In the genomic region with DNA sequence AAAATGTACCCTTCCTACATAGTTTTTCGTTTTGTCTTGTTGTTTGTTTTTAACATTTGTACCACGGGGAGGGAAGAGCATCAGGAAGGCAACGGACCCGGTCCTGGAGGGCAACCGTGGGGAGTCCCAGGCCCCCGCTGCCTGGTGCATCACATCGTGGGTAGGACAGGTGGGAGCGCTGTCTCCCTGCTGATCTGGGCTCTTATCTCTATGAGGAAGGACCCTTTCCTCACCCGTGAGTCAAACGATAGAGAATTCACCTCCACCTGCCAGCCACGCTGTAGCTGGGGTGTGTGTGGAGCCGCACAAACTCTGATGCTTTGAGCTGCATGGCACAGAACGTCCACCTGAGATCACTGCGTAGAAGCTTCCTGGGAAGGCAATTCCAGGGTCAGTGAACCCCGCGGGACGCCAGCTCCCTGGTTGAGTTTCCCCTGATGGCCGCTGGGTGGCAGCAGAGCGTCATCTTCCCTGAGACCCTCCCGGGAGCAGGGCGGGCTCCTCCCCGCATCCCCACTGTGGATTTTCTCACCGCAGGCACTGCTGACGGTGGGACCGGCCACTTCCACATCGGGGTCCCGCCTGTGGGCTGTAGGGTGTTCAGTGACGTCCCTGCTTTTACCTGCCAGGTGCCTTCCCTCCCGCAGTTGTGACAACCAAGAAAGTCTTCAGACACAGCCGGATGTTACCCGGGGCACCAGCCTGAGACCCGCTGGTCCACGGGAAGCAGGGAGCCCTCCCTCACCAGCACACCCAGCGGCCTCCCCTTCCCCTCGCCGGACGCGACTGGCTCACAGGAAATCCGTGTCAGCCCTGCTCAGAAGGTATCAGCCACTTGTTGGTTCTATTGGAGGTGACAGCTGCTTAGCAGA, we compare ENCODE assay signal across 1 cellular context.
TF ChIP-seq lines count a peak whose summit lies in the region.

No MANE protein-coding gene starts in this region.

TF ChIP-seq in HepG2, 621 proteins besides CTCF, POLR2A, EP300 and RAD21 (continued from another document and continues in another):
- TF ChIP-seq, protein P1, sequence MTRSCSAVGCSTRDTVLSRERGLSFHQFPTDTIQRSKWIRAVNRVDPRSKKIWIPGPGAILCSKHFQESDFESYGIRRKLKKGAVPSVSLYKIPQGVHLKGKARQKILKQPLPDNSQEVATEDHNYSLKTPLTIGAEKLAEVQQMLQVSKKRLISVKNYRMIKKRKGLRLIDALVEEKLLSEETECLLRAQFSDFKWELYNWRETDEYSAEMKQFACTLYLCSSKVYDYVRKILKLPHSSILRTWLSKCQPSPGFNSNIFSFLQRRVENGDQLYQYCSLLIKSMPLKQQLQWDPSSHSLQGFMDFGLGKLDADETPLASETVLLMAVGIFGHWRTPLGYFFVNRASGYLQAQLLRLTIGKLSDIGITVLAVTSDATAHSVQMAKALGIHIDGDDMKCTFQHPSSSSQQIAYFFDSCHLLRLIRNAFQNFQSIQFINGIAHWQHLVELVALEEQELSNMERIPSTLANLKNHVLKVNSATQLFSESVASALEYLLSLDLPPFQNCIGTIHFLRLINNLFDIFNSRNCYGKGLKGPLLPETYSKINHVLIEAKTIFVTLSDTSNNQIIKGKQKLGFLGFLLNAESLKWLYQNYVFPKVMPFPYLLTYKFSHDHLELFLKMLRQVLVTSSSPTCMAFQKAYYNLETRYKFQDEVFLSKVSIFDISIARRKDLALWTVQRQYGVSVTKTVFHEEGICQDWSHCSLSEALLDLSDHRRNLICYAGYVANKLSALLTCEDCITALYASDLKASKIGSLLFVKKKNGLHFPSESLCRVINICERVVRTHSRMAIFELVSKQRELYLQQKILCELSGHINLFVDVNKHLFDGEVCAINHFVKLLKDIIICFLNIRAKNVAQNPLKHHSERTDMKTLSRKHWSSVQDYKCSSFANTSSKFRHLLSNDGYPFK (CRISPR knock-in tag; IDR thresholded peaks at IDR 0.05; ENCODE audit: borderline replicate concordance) = no peak
- TF ChIP-seq REXO4 (CRISPR knock-in tag; IDR thresholded peaks at IDR 0.05; ENCODE audit: borderline replicate concordance) = no peak
- TF ChIP-seq SALL1 (CRISPR knock-in tag; IDR thresholded peaks at IDR 0.05) = peak; percentile 46; the same call in 1 of the 2 replicates
- TF ChIP-seq ATF7 (IDR thresholded peaks at IDR 0.05) = no peak
- no peak for TF ChIP-seq ATF7 (CRISPR knock-in tag; IDR thresholded peaks at IDR 0.05)
- no peak for TF ChIP-seq ZFAT (CRISPR knock-in tag; conservative IDR thresholded peaks at IDR 0.05)
- no peak for TF ChIP-seq CENPX (CRISPR knock-in tag; IDR thresholded peaks at IDR 0.05)
- TF ChIP-seq SSRP1 (CRISPR knock-in tag; IDR thresholded peaks at IDR 0.05) = no peak
- TF ChIP-seq, protein P2, sequence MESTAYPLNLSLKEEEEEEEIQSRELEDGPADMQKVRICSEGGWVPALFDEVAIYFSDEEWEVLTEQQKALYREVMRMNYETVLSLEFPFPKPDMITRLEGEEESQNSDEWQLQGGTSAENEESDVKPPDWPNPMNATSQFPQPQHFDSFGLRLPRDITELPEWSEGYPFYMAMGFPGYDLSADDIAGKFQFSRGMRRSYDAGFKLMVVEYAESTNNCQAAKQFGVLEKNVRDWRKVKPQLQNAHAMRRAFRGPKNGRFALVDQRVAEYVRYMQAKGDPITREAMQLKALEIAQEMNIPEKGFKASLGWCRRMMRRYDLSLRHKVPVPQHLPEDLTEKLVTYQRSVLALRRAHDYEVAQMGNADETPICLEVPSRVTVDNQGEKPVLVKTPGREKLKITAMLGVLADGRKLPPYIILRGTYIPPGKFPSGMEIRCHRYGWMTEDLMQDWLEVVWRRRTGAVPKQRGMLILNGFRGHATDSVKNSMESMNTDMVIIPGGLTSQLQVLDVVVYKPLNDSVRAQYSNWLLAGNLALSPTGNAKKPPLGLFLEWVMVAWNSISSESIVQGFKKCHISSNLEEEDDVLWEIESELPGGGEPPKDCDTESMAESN (CRISPR knock-in tag; conservative IDR thresholded peaks at IDR 0.05) = 0 out of 2 replicates have a peak, but pooled peaks have one; percentile 46
- peak; percentile 92 for TF ChIP-seq STAG1 (CRISPR knock-in tag; IDR thresholded peaks at IDR 0.05)
- TF ChIP-seq, protein P3, sequence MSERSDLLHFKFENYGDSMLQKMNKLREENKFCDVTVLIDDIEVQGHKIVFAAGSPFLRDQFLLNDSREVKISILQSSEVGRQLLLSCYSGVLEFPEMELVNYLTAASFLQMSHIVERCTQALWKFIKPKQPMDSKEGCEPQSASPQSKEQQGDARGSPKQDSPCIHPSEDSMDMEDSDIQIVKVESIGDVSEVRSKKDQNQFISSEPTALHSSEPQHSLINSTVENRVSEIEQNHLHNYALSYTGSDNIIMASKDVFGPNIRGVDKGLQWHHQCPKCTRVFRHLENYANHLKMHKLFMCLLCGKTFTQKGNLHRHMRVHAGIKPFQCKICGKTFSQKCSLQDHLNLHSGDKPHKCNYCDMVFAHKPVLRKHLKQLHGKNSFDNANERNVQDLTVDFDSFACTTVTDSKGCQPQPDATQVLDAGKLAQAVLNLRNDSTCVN (CRISPR knock-in tag; IDR thresholded peaks at IDR 0.05; ENCODE audit: borderline replicate concordance) = no peak
- TF ChIP-seq ZNF788 (CRISPR knock-in tag; IDR thresholded peaks at IDR 0.05; ENCODE audit: borderline replicate concordance) = no peak
- no peak for TF ChIP-seq ARNT (IDR thresholded peaks at IDR 0.05)
- no peak for TF ChIP-seq FOXC1 (CRISPR knock-in tag; IDR thresholded peaks at IDR 0.05; ENCODE audit: borderline replicate concordance)
- TF ChIP-seq, protein P4, sequence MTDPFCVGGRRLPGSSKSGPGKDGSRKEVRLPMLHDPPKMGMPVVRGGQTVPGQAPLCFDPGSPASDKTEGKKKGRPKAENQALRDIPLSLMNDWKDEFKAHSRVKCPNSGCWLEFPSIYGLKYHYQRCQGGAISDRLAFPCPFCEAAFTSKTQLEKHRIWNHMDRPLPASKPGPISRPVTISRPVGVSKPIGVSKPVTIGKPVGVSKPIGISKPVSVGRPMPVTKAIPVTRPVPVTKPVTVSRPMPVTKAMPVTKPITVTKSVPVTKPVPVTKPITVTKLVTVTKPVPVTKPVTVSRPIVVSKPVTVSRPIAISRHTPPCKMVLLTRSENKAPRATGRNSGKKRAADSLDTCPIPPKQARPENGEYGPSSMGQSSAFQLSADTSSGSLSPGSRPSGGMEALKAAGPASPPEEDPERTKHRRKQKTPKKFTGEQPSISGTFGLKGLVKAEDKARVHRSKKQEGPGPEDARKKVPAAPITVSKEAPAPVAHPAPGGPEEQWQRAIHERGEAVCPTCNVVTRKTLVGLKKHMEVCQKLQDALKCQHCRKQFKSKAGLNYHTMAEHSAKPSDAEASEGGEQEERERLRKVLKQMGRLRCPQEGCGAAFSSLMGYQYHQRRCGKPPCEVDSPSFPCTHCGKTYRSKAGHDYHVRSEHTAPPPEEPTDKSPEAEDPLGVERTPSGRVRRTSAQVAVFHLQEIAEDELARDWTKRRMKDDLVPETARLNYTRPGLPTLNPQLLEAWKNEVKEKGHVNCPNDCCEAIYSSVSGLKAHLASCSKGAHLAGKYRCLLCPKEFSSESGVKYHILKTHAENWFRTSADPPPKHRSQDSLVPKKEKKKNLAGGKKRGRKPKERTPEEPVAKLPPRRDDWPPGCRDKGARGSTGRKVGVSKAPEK (CRISPR knock-in tag; IDR thresholded peaks at IDR 0.05; ENCODE audit: borderline replicate concordance) = 0 out of 2 replicates have a peak, but pooled peaks have one; percentile 38
- TF ChIP-seq MIER2 (CRISPR knock-in tag; IDR thresholded peaks at IDR 0.05) = no peak
- TF ChIP-seq, protein P5, sequence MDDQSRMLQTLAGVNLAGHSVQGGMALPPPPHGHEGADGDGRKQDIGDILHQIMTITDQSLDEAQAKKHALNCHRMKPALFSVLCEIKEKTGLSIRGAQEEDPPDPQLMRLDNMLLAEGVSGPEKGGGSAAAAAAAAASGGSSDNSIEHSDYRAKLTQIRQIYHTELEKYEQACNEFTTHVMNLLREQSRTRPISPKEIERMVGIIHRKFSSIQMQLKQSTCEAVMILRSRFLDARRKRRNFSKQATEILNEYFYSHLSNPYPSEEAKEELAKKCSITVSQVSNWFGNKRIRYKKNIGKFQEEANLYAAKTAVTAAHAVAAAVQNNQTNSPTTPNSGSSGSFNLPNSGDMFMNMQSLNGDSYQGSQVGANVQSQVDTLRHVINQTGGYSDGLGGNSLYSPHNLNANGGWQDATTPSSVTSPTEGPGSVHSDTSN (CRISPR knock-in tag; IDR thresholded peaks at IDR 0.05; ENCODE audit: borderline replicate concordance) = no peak
- TF ChIP-seq MEIS1 (CRISPR knock-in tag; IDR thresholded peaks at IDR 0.05; ENCODE audit: borderline replicate concordance) = peak; percentile 48; the same call in 1 of the 2 replicates
- TF ChIP-seq ISX (CRISPR knock-in tag; conservative IDR thresholded peaks at IDR 0.05) = no peak
- no peak for TF ChIP-seq ZNF124 (CRISPR knock-in tag; IDR thresholded peaks at IDR 0.05)
- TF ChIP-seq ZNF343 (CRISPR knock-in tag; IDR thresholded peaks at IDR 0.05) = peak; percentile 28; the same call in 1 of the 2 replicates
- no peak for TF ChIP-seq ETV6 (CRISPR knock-in tag; conservative IDR thresholded peaks at IDR 0.05)
- TF ChIP-seq, protein P6, sequence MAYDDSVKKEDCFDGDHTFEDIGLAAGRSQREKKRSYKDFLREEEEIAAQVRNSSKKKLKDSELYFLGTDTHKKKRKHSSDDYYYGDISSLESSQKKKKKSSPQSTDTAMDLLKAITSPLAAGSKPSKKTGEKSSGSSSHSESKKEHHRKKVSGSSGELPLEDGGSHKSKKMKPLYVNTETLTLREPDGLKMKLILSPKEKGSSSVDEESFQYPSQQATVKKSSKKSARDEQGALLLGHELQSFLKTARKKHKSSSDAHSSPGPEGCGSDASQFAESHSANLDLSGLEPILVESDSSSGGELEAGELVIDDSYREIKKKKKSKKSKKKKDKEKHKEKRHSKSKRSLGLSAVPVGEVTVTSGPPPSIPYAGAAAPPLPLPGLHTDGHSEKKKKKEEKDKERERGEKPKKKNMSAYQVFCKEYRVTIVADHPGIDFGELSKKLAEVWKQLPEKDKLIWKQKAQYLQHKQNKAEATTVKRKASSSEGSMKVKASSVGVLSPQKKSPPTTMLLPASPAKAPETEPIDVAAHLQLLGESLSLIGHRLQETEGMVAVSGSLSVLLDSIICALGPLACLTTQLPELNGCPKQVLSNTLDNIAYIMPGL (CRISPR knock-in tag; IDR thresholded peaks at IDR 0.05; ENCODE audit: borderline replicate concordance in 1 of 2, low read depth in 1 of 2) = 0 out of 4 replicates have a peak, but pooled peaks of 1 of the 2 experiments have one; percentile 59
- TF ChIP-seq ZNF329 (CRISPR knock-in tag; IDR thresholded peaks at IDR 0.05; ENCODE audit: low read depth) = no peak
- TF ChIP-seq, protein P7, sequence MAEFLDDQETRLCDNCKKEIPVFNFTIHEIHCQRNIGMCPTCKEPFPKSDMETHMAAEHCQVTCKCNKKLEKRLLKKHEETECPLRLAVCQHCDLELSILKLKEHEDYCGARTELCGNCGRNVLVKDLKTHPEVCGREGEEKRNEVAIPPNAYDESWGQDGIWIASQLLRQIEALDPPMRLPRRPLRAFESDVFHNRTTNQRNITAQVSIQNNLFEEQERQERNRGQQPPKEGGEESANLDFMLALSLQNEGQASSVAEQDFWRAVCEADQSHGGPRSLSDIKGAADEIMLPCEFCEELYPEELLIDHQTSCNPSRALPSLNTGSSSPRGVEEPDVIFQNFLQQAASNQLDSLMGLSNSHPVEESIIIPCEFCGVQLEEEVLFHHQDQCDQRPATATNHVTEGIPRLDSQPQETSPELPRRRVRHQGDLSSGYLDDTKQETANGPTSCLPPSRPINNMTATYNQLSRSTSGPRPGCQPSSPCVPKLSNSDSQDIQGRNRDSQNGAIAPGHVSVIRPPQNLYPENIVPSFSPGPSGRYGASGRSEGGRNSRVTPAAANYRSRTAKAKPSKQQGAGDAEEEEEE (CRISPR knock-in tag; IDR thresholded peaks at IDR 0.05; ENCODE audit: borderline replicate concordance) = no peak
- TF ChIP-seq, protein P8, sequence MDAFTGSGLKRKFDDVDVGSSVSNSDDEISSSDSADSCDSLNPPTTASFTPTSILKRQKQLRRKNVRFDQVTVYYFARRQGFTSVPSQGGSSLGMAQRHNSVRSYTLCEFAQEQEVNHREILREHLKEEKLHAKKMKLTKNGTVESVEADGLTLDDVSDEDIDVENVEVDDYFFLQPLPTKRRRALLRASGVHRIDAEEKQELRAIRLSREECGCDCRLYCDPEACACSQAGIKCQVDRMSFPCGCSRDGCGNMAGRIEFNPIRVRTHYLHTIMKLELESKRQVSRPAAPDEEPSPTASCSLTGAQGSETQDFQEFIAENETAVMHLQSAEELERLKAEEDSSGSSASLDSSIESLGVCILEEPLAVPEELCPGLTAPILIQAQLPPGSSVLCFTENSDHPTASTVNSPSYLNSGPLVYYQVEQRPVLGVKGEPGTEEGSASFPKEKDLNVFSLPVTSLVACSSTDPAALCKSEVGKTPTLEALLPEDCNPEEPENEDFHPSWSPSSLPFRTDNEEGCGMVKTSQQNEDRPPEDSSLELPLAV (CRISPR knock-in tag; conservative IDR thresholded peaks at IDR 0.05; ENCODE audit: low read depth) = no peak
- TF ChIP-seq, protein P9, sequence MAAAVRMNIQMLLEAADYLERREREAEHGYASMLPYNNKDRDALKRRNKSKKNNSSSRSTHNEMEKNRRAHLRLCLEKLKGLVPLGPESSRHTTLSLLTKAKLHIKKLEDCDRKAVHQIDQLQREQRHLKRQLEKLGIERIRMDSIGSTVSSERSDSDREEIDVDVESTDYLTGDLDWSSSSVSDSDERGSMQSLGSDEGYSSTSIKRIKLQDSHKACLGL (CRISPR knock-in tag; IDR thresholded peaks at IDR 0.05) = no peak
- TF ChIP-seq SMARCE1 (IDR thresholded peaks at IDR 0.05; ENCODE audit: borderline replicate concordance) = no peak
- no peak for TF ChIP-seq ZNF816 (CRISPR knock-in tag; IDR thresholded peaks at IDR 0.05; ENCODE audit: borderline replicate concordance)
- TF ChIP-seq ZNF598 (CRISPR knock-in tag; IDR thresholded peaks at IDR 0.05; ENCODE audit: borderline replicate concordance) = 0 out of 2 replicates have a peak, but pooled peaks have one; percentile 70
- TF ChIP-seq, protein P10, sequence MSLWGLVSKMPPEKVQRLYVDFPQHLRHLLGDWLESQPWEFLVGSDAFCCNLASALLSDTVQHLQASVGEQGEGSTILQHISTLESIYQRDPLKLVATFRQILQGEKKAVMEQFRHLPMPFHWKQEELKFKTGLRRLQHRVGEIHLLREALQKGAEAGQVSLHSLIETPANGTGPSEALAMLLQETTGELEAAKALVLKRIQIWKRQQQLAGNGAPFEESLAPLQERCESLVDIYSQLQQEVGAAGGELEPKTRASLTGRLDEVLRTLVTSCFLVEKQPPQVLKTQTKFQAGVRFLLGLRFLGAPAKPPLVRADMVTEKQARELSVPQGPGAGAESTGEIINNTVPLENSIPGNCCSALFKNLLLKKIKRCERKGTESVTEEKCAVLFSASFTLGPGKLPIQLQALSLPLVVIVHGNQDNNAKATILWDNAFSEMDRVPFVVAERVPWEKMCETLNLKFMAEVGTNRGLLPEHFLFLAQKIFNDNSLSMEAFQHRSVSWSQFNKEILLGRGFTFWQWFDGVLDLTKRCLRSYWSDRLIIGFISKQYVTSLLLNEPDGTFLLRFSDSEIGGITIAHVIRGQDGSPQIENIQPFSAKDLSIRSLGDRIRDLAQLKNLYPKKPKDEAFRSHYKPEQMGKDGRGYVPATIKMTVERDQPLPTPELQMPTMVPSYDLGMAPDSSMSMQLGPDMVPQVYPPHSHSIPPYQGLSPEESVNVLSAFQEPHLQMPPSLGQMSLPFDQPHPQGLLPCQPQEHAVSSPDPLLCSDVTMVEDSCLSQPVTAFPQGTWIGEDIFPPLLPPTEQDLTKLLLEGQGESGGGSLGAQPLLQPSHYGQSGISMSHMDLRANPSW (CRISPR knock-in tag; IDR thresholded peaks at IDR 0.05; ENCODE audit: borderline replicate concordance) = no peak
- peak; percentile 95 for TF ChIP-seq RXRA (CRISPR knock-in tag; IDR thresholded peaks at IDR 0.05)
- no peak for TF ChIP-seq SMARCC2 (IDR thresholded peaks at IDR 0.05)
- TF ChIP-seq ZNF260 (CRISPR knock-in tag; IDR thresholded peaks at IDR 0.05; ENCODE audit: borderline replicate concordance, low read depth) = no peak
- no peak for TF ChIP-seq FOXA3 (CRISPR knock-in tag; IDR thresholded peaks at IDR 0.05)
- TF ChIP-seq SCMH1 (CRISPR knock-in tag; IDR thresholded peaks at IDR 0.05; ENCODE audit: borderline replicate concordance) = no peak
- TF ChIP-seq GTF3A (CRISPR knock-in tag; conservative IDR thresholded peaks at IDR 0.05) = 0 out of 2 replicates have a peak, but pooled peaks have one; percentile 40
- TF ChIP-seq IRX3 (CRISPR knock-in tag; IDR thresholded peaks at IDR 0.05; ENCODE audit: borderline replicate concordance, low read depth) = no peak
